Comparison of ENCODE assay signal across 13 cellular contexts in the genomic region with DNA sequence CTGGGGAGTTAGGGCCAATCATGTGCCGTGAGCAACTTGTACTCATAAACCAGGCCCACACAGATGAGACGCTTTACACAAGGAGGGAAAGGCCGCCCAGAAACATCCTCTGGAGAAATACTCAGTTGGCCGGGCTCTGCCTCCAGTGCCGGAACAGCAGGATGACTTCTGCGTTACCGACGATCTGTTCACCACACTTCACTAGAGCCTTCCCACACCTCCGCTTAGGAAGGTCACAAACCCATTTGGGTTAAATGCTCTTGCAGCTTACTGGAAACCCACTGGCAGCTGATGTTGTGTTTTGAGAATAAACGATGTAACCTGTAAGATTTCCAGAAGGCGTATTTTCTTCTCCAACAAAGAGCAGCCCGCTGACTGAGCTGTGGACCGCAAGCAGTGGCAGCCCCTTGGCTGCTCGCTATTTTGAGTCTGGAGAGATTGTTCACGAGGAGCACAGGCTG. TPM values are rescaled to one million over a fixed set of nuclear protein-coding genes. Genes with fewer than 3 reads are reported as not detected.
DNase-seq lines count a peak whose midpoint lies in the region; ATAC-seq and TF ChIP-seq lines count a peak whose summit lies in the region.
"Had no signal": no experiment of that assay in that cellular context is flagged by ENCODE, and none has a peak within 500 bp of the region (broad histone marks: within the 10 kb centered on the region; RNA-seq: fewer than 3 reads in every experiment).

No MANE protein-coding gene starts in this region.

- H3K27ac ChIP-seq in ascending aorta: peak overlapping the region; percentile 35 to 70
- H3K27ac ChIP-seq in cardiac muscle cell: peak overlapping the region; percentile 82
- H3K27ac ChIP-seq in upper lobe of left lung: peak overlapping the region in 3 of 4 donors; percentile 40 to 77 (median 57)
- no peak overlapping the region for H3K27ac ChIP-seq in spleen
- H3K27ac ChIP-seq: epithelial cell of prostate had no signal

- H3K4me3 ChIP-seq in ascending aorta (peak overlapping the region; percentile 5 to 53), cardiac muscle cell (no peak overlapping the region), upper lobe of left lung (no peak overlapping the region), spleen (no peak overlapping the region)
- H3K4me3 ChIP-seq: MG63 had no signal

- TF ChIP-seq CTCF in ascending aorta (IDR thresholded peaks at IDR 0.05) (no peak), cardiac muscle cell (IDR thresholded peaks at IDR 0.05; ENCODE audit: low read depth, low read length) (no peak), omental fat pad (IDR thresholded peaks at IDR 0.05) (no peak), upper lobe of left lung (IDR thresholded peaks at IDR 0.05) (no peak), spleen (IDR thresholded peaks at IDR 0.05 in 8 of 11, conservative IDR thresholded peaks at IDR 0.05 in 3 of 11) (no peak), WTC11 (IDR thresholded peaks at IDR 0.05) (no peak)

- peaks cover 9% of the 10 kb centered on the region for H3K36me3 Mint-ChIP-seq in WTC11
- H3K36me3 Mint-ChIP-seq: activated naive CD4-positive, alpha-beta T cell treated with anti-CD3 and anti-CD28 coated beads, Interleukin-2, amount 50 U/mL, for 24 hours had no signal

- TF ChIP-seq POLR2A in upper lobe of left lung (IDR thresholded peaks at IDR 0.05) (no peak), spleen (IDR thresholded peaks at IDR 0.05) (no peak)

- peaks cover 10% of the 10 kb centered on the region for H3K4me1 Mint-ChIP-seq in WTC11
- H3K4me1 Mint-ChIP-seq: activated CD4-positive, alpha-beta T cell treated with anti-CD3 and anti-CD28 coated beads, Interleukin-2, amount 10 ng/mL, durations not matched to agents 24 days and 14 days; activated naive CD4-positive, alpha-beta T cell treated with anti-CD3 and anti-CD28 coated beads, Interleukin-2, amount 50 U/mL, for 24 hours had no signal

- H3K4me3 Mint-ChIP-seq in WTC11: no peak overlapping the region
- H3K4me3 Mint-ChIP-seq: activated CD4-positive, alpha-beta T cell treated with anti-CD3 and anti-CD28 coated beads, Interleukin-2, amount 10 ng/mL, durations not matched to agents 24 days and 14 days; activated naive CD4-positive, alpha-beta T cell treated with anti-CD3 and anti-CD28 coated beads, Interleukin-2, amount 50 U/mL, for 24 hours had no signal

- no peak overlapping the region for H3K27ac Mint-ChIP-seq in WTC11
- H3K27ac Mint-ChIP-seq: activated CD4-positive, alpha-beta T cell treated with anti-CD3 and anti-CD28 coated beads, Interleukin-2, amount 10 ng/mL, durations not matched to agents 24 days and 14 days; activated naive CD4-positive, alpha-beta T cell treated with anti-CD3 and anti-CD28 coated beads, Interleukin-2, amount 50 U/mL, for 24 hours had no signal

- H3K9me3 Mint-ChIP-seq in WTC11: peaks cover 22% of the 10 kb centered on the region
- H3K9me3 Mint-ChIP-seq: activated CD4-positive, alpha-beta T cell treated with anti-CD3 and anti-CD28 coated beads, Interleukin-2, amount 10 ng/mL, durations not matched to agents 24 days and 14 days had no signal

- peaks cover 8 to 11% of the 10 kb centered on the region in 2 donors for H3K9me3 ChIP-seq in ascending aorta
- no peaks in the 10 kb centered on the region for H3K9me3 ChIP-seq in cardiac muscle cell (ENCODE audit: low read depth)
- peaks cover under 1 to 6% (median 4%) of the 10 kb centered on the region in 4 donors for H3K9me3 ChIP-seq in upper lobe of left lung
- peaks cover 0 to 19% (median 13%) of the 10 kb centered on the region in 8 donors for H3K9me3 ChIP-seq in spleen
- H3K9me3 ChIP-seq: MG63 had no signal

- ATAC-seq in omental fat pad (ENCODE audit: low FRiP score) (peak; percentile 22), upper lobe of left lung (ENCODE audit: low FRiP score in 2 of 2) (peak; percentile 58 to 76), WTC11 (no peak)

- H3K4me1 ChIP-seq in ascending aorta (peaks cover 0 to 18% of the 10 kb centered on the region in 2 donors), cardiac muscle cell (ENCODE audit: low read depth) (peaks cover 36% of the 10 kb centered on the region), upper lobe of left lung (peaks cover 6 to 25% (median 20%) of the 10 kb centered on the region in 4 donors), spleen (peaks cover 0 to 15% (median 5%) of the 10 kb centered on the region in 6 donors)

- H3K36me3 ChIP-seq in ascending aorta (no peaks in the 10 kb centered on the region), cardiac muscle cell (no peaks in the 10 kb centered on the region), upper lobe of left lung (no peaks in the 10 kb centered on the region), spleen (no peaks in the 10 kb centered on the region)

- CTCF ChIA-PET in WTC11 (lab: Charles Lee): no interaction called here

- TF ChIP-seq EP300 in upper lobe of left lung (IDR thresholded peaks at IDR 0.05): no peak

- POLR2A ChIA-PET in WTC11 (lab: Charles Lee): no interaction called here

- H3K27me3 ChIP-seq in ascending aorta (no peaks in the 10 kb centered on the region), cardiac muscle cell (no peaks in the 10 kb centered on the region), upper lobe of left lung (no peaks in the 10 kb centered on the region), spleen (replicated peaks in 1 of 7) (peaks cover 0 to 16% (median 0%) of the 10 kb centered on the region in 7 donors)
- H3K27me3 ChIP-seq: MG63 had no signal

- DNase-seq in ascending aorta (ENCODE audit: low spot score in 2 of 2) (peak in 1 of 2 donors; percentile 70), cardiac muscle cell (ENCODE audit: low read depth in 1 of 2, low spot score in 1 of 2) (peak in 1 of 2 donors; percentile 89), omental fat pad (ENCODE audit: low spot score) (no peak), upper lobe of left lung (peak in 1 of 2 donors; percentile 27), spleen (no peak), NCI-H2081 treated with DMSO at 0.1 percent for 48 hours (lab: John Stamatoyannopoulos, UW) (no peak), WTC11 (ENCODE audit: low spot score) (no peak)
- no peak for DNase-seq in stimulated activated CD4-positive, alpha-beta T cell treated with anti-CD3 and anti-CD28 coated beads, Interleukin-4, amount 100 ng/mL, for 4 hours
- DNase-seq: activated CD4-positive, alpha-beta T cell treated with anti-CD3 and anti-CD28 coated beads, Interleukin-2, amount 10 ng/mL, durations not matched to agents 24 days and 14 days; NCI-H526 had no signal

- 74 to 78% methylated on average over 15 of the region's 15 CpGs for WGBS in upper lobe of left lung, 2 donors
- WGBS in spleen, 5 donors: 74 to 85% (median 78%) methylated on average over 14 to 15 of the region's 15 CpGs

- intact Hi-C loops in ascending aorta (cut with DNase I) (no loop called here), spleen (cut with DNase I; ENCODE audit: low total_unique reads) (no loop called here)

- peaks cover 2% of the 10 kb centered on the region; the same call in 1 of the 2 replicates for H3K27me3 Mint-ChIP-seq in WTC11 (ENCODE audit: low read depth)
- H3K27me3 Mint-ChIP-seq: activated CD4-positive, alpha-beta T cell treated with anti-CD3 and anti-CD28 coated beads, Interleukin-2, amount 10 ng/mL, durations not matched to agents 24 days and 14 days had no signal

TF ChIP-seq in WTC11, 78 proteins besides CTCF, POLR2A, EP300 and RAD21 (continues in another document):
- no peak for TF ChIP-seq ELF4 (CRISPR knock-in tag; IDR thresholded peaks at IDR 0.05; ENCODE audit: low read depth)
- TF ChIP-seq ZNF263 (CRISPR knock-in tag; IDR thresholded peaks at IDR 0.05; ENCODE audit: low read depth): no peak
- TF ChIP-seq ZNF671 (CRISPR knock-in tag; IDR thresholded peaks at IDR 0.05): no peak
- TF ChIP-seq GABPB1 (CRISPR knock-in tag; IDR thresholded peaks at IDR 0.05): no peak
- no peak for TF ChIP-seq ZNF416 (CRISPR knock-in tag; IDR thresholded peaks at IDR 0.05)
- no peak for TF ChIP-seq SP1 (CRISPR knock-in tag; conservative IDR thresholded peaks at IDR 0.05)
- no peak for TF ChIP-seq MYBL2 (CRISPR knock-in tag; IDR thresholded peaks at IDR 0.05)
- TF ChIP-seq, protein P1, sequence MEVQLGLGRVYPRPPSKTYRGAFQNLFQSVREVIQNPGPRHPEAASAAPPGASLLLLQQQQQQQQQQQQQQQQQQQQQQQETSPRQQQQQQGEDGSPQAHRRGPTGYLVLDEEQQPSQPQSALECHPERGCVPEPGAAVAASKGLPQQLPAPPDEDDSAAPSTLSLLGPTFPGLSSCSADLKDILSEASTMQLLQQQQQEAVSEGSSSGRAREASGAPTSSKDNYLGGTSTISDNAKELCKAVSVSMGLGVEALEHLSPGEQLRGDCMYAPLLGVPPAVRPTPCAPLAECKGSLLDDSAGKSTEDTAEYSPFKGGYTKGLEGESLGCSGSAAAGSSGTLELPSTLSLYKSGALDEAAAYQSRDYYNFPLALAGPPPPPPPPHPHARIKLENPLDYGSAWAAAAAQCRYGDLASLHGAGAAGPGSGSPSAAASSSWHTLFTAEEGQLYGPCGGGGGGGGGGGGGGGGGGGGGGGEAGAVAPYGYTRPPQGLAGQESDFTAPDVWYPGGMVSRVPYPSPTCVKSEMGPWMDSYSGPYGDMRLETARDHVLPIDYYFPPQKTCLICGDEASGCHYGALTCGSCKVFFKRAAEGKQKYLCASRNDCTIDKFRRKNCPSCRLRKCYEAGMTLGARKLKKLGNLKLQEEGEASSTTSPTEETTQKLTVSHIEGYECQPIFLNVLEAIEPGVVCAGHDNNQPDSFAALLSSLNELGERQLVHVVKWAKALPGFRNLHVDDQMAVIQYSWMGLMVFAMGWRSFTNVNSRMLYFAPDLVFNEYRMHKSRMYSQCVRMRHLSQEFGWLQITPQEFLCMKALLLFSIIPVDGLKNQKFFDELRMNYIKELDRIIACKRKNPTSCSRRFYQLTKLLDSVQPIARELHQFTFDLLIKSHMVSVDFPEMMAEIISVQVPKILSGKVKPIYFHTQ (CRISPR knock-in tag; IDR thresholded peaks at IDR 0.05): no peak
- TF ChIP-seq, protein P2, sequence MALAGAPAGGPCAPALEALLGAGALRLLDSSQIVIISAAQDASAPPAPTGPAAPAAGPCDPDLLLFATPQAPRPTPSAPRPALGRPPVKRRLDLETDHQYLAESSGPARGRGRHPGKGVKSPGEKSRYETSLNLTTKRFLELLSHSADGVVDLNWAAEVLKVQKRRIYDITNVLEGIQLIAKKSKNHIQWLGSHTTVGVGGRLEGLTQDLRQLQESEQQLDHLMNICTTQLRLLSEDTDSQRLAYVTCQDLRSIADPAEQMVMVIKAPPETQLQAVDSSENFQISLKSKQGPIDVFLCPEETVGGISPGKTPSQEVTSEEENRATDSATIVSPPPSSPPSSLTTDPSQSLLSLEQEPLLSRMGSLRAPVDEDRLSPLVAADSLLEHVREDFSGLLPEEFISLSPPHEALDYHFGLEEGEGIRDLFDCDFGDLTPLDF (CRISPR knock-in tag; IDR thresholded peaks at IDR 0.05): no peak
- TF ChIP-seq NFYB (CRISPR knock-in tag; conservative IDR thresholded peaks at IDR 0.05; ENCODE audit: low read depth): no peak

RNA-seq across cellular contexts. Expression of a gene that starts 44.1 kb away (rescaled TPM):
- total RNA-seq in ascending aorta (9.5 TPM), cardiac muscle cell (57.5 and 61.1 TPM in 2 replicates), omental fat pad (10 to 100 TPM; 25.3 to 54.8 (median 42.7) TPM), upper lobe of left lung (10 to 100 TPM; 29.3 to 72.2 (median 47.0) TPM), spleen (1 to 10 TPM in 5 of 7 donors, under 1 TPM in 2; 0.37 to 4.5 (median 1.7) TPM), WTC11 (2021) (0.39 to 0.55 TPM (median 0.48 TPM) in 3 replicates)
- polyA plus RNA-seq in cardiac muscle cell (69.0 and 78.7 TPM in 2 replicates), spleen (under 1 TPM; 0.13 to 0.53 (median 0.20) TPM)
- total RNA-seq: activated CD4-positive, alpha-beta T cell treated with anti-CD3 and anti-CD28 coated beads, Interleukin-2, amount 10 ng/mL, durations not matched to agents 24 days and 14 days had no signal

Comparison
In these comparisons a context has a peak if more than half of its experiments do, and no peak if none do; other contexts are left out.
1. H3K27ac ChIP-seq: peak in ascending aorta (2 of 2), cardiac muscle cell (single experiment) and upper lobe of left lung (3 of 4); none in spleen (0 of 8).
2. H3K4me3 ChIP-seq: peak in ascending aorta (2 of 2); none in cardiac muscle cell (single experiment), upper lobe of left lung (0 of 4) and spleen (0 of 8).